Comparison of ENCODE assay signal across 33 cellular contexts in genomic region chr10:13741438-13741837, GRCh38.
"Had no signal": no experiment of that assay in that cellular context is flagged by ENCODE, and none has a peak within 500 bp of the region (broad histone marks: within the 10 kb centered on the region; RNA-seq: fewer than 3 reads in every experiment).

No MANE protein-coding gene starts in this region.

- H3K9me3 ChIP-seq: breast epithelium had no signal

- H3K4me1 ChIP-seq: breast epithelium had no signal

- H3K27ac Mint-ChIP-seq: activated B cell treated with CpG ODN at 0.5 μM for 24 hours; activated CD4-positive, alpha-beta memory T cell treated with anti-CD3 and anti-CD28 coated beads for 36 hours; activated CD4-positive, alpha-beta T cell treated with anti-CD3 and anti-CD28 coated beads, Interleukin-2, amount 10 ng/mL, durations not matched to agents 7 days and 5 days; activated naive CD4-positive, alpha-beta T cell treated with anti-CD3 and anti-CD28 coated beads, Interleukin-2, amount 10 ng/mL, durations not matched to agents 7 days and 5 days; activated naive CD8-positive, alpha-beta T cell treated with anti-CD3 and anti-CD28 coated beads for 36 hours; activated T-helper 17 cell treated with anti-CD3 and anti-CD28 coated beads, Interleukin-2, amount 50 U/mL, for 72 hours; T-cell had no signal

- DNase-seq: activated B cell treated with CpG ODN at 0.5 μM for 24 hours; activated CD4-positive, alpha-beta memory T cell treated with anti-CD3 and anti-CD28 coated beads for 36 hours; activated CD4-positive, alpha-beta T cell treated with anti-CD3 and anti-CD28 coated beads for 1 hour; activated CD4-positive, alpha-beta T cell treated with anti-CD3 and anti-CD28 coated beads, Interleukin-2, amount 10 ng/mL, durations not matched to agents 7 days and 5 days; activated gamma-delta T cell treated with Interleukin-2 at 50 U/mL for 16 hours; activated naive CD4-positive, alpha-beta T cell treated with anti-CD3 and anti-CD28 coated beads, Interleukin-2, amount 10 ng/mL, durations not matched to agents 7 days and 5 days; activated naive CD8-positive, alpha-beta T cell treated with anti-CD3 and anti-CD28 coated beads for 36 hours; activated T-cell treated with anti-CD3 and anti-CD28 coated beads for 4 hours; activated T-cell treated with anti-CD3 and anti-CD28 coated beads, Interleukin-2, amount 50 U/mL, for 48 hours; caudate nucleus; KG1; MV-4-11; NCI-H1092 treated with DMSO at 0.1 percent for 48 hours; NCI-H1417 treated with DMSO at 0.1 percent for 48 hours; NCI-H1694; NCI-H2029; NCI-H2107; NCI-H2171 treated with DMSO at 0.1 percent for 48 hours; NCI-H226; NCI-H526 treated with DMSO at 0.1 percent for 48 hours; NCI-H82; NK-92 treated with Interleukin-12 subunit alpha and Interleukin-12 subunit beta, amount 100 ng/mL, for 24 hours; OCI-M1; RPMI8226; T-cell; T-helper 2 cell; T1000 had no signal

- H3K36me3 Mint-ChIP-seq: activated CD4-positive, alpha-beta memory T cell treated with anti-CD3 and anti-CD28 coated beads for 36 hours; activated naive CD4-positive, alpha-beta T cell treated with anti-CD3 and anti-CD28 coated beads, Interleukin-2, amount 10 ng/mL, durations not matched to agents 7 days and 5 days; activated naive CD8-positive, alpha-beta T cell treated with anti-CD3 and anti-CD28 coated beads for 36 hours; T-cell had no signal

- H3K27me3 ChIP-seq: breast epithelium had no signal

- H3K36me3 ChIP-seq: breast epithelium had no signal

- H3K9me3 Mint-ChIP-seq: activated B cell treated with CpG ODN at 0.5 μM for 24 hours; activated CD4-positive, alpha-beta memory T cell treated with anti-CD3 and anti-CD28 coated beads for 36 hours; activated CD4-positive, alpha-beta T cell treated with anti-CD3 and anti-CD28 coated beads, Interleukin-2, amount 10 ng/mL, durations not matched to agents 7 days and 5 days; activated naive CD4-positive, alpha-beta T cell treated with anti-CD3 and anti-CD28 coated beads, Interleukin-2, amount 10 ng/mL, durations not matched to agents 7 days and 5 days; activated naive CD8-positive, alpha-beta T cell treated with anti-CD3 and anti-CD28 coated beads for 36 hours; activated T-helper 17 cell treated with anti-CD3 and anti-CD28 coated beads, Interleukin-2, amount 50 U/mL, for 72 hours; T-cell had no signal

- FAIRE-seq: TTC549 had no signal

- H3K4me1 Mint-ChIP-seq: activated T-helper 17 cell treated with anti-CD3 and anti-CD28 coated beads, Interleukin-2, amount 50 U/mL, for 72 hours had no signal

- H3K27ac ChIP-seq: breast epithelium, SK-N-MC had no signal

- ATAC-seq: activated T-helper 17 cell treated with anti-CD3 and anti-CD28 coated beads, Interleukin-2, amount 50 U/mL, for 72 hours; Panc1; Right ventricle myocardium inferior; T-cell had no signal

- H3K4me3 ChIP-seq: breast epithelium, SK-N-MC had no signal

- H3K4me3 Mint-ChIP-seq: activated B cell treated with CpG ODN at 0.5 μM for 24 hours; activated CD4-positive, alpha-beta memory T cell treated with anti-CD3 and anti-CD28 coated beads for 36 hours; activated CD4-positive, alpha-beta T cell treated with anti-CD3 and anti-CD28 coated beads, Interleukin-2, amount 10 ng/mL, durations not matched to agents 7 days and 5 days; activated naive CD4-positive, alpha-beta T cell treated with anti-CD3 and anti-CD28 coated beads, Interleukin-2, amount 10 ng/mL, durations not matched to agents 7 days and 5 days; activated naive CD8-positive, alpha-beta T cell treated with anti-CD3 and anti-CD28 coated beads for 36 hours; activated T-helper 17 cell treated with anti-CD3 and anti-CD28 coated beads, Interleukin-2, amount 50 U/mL, for 72 hours; T-cell had no signal
